16 cellular contexts compared by ENCODE assay signal in genomic region chr4:163598489-163598888, GRCh38.
DNase-seq lines count a peak whose midpoint lies in the region; ATAC-seq and TF ChIP-seq lines count a peak whose summit lies in the region.
"Had no signal": no experiment of that assay in that cellular context is flagged by ENCODE, and none has a peak within 500 bp of the region (broad histone marks: within the 10 kb centered on the region; RNA-seq: fewer than 3 reads in every experiment).

No MANE protein-coding gene starts in this region.

- TF ChIP-seq CTCF in MM.1S (IDR thresholded peaks at IDR 0.05; ENCODE audit: low read length) = no peak
- no peak for TF ChIP-seq CTCF in A673 (conservative IDR thresholded peaks at IDR 0.05; ENCODE audit: low read depth, low read length)
- no peak for TF ChIP-seq CTCF in GM10266 (IDR thresholded peaks at IDR 0.05; ENCODE audit: control insufficient read depth, insufficient read depth, low read depth, missing control alignments)

- DNase-seq in MM.1S (no peak), NCI-H146 treated with DMSO at 0.1 percent for 48 hours (lab: John Stamatoyannopoulos, UW; ENCODE audit: unreplicated experiment) (no peak), substantia nigra (lab: John Stamatoyannopoulos, UW) (no peak), A673 (ENCODE audit: low spot score) (no peak), GM10266 (ENCODE audit: extremely low spot score) (no peak)
- DNase-seq: activated CD4-positive, alpha-beta T cell treated with anti-CD3 and anti-CD28 coated beads, Interleukin-2, amount 10 ng/mL, durations not matched to agents 7 days and 5 days; activated naive CD8-positive, alpha-beta T cell treated with anti-CD3 and anti-CD28 coated beads, Interleukin-2, amount 10 ng/mL, durations not matched to agents 7 days and 5 days; activated T-cell treated with anti-CD3 and anti-CD28 coated beads, Interleukin-2, amount 50 U/mL, for 24 hours; NCI-H1694; NCI-H748 treated with DMSO at 0.1 percent for 48 hours; stimulated activated CD4-positive, alpha-beta T cell treated with anti-CD3 and anti-CD28 coated beads, Interleukin-12 subunit alpha, Interleukin-12 subunit beta, amount 100 ng/mL, for 4 hours had no signal

- H3F3A ChIP-seq in MM.1S (ENCODE audit: insufficient read depth, low read length) = no peaks in the 10 kb centered on the region

- 0 out of 2 replicates have a peak overlapping the region, but pooled peaks have one; percentile 15 for H2AFZ ChIP-seq in MM.1S (ENCODE audit: low read length)

- POLR2A ChIA-PET in A673 (lab: Charles Lee; ENCODE audit: low non-redundant PET) = no interaction called here

- BruUV-seq in A673 (replicated peaks; lab: Mats Ljungman, UMichigan) = no TSS peak

- ATAC-seq in GM18520 (IDR thresholded peaks at IDR 0.05; ENCODE audit: unreplicated experiment) (peak; percentile 15), GM21447 (IDR thresholded peaks at IDR 0.05; ENCODE audit: unreplicated experiment) (peak; percentile 24), HG02938 (IDR thresholded peaks at IDR 0.05; ENCODE audit: unreplicated experiment) (peak; percentile 25)
- ATAC-seq: left lung had no signal

- H3K9me3 ChIP-seq in MM.1S (replicated peaks; ENCODE audit: insufficient read depth, low read length) = no peaks in the 10 kb centered on the region
- H3K9me3 ChIP-seq in A673 (ENCODE audit: low read depth, low read length, poor library complexity, severe bottlenecking) = no peaks in the 10 kb centered on the region
- H3K9me3 ChIP-seq: left lung had no signal

- H4K20me1 ChIP-seq in MM.1S (ENCODE audit: insufficient read depth, low read length) = no peaks in the 10 kb centered on the region

- intact Hi-C loops in A673 (cut with micrococcal nuclease; ENCODE audit: unreplicated experiment) = no loop called here

- H3K9me2 ChIP-seq in MM.1S (replicated peaks; ENCODE audit: insufficient read depth, low read length) = no peaks in the 10 kb centered on the region

- no peaks in the 10 kb centered on the region for H3K4me1 ChIP-seq in MM.1S (ENCODE audit: low read length)
- no peaks in the 10 kb centered on the region for H3K4me1 ChIP-seq in A673 (ENCODE audit: insufficient read depth, low read length, poor library complexity, severe bottlenecking)

- H3K27ac ChIP-seq in MM.1S (ENCODE audit: low read length) (no peak overlapping the region), substantia nigra (ENCODE audit: low read depth, low read length, poor library complexity, severe bottlenecking) (no peak overlapping the region), A673 (ENCODE audit: low read depth, low read length, poor library complexity, severe bottlenecking) (no peak overlapping the region)
- H3K27ac ChIP-seq: left lung, RWPE1 had no signal

- CTCF ChIA-PET in A673 (lab: Charles Lee) = no interaction called here

- no peaks in the 10 kb centered on the region for H3K79me2 ChIP-seq in MM.1S (ENCODE audit: low read length)

- H3K4me2 ChIP-seq in MM.1S (ENCODE audit: low read depth, low read length) = no peak overlapping the region

- H3K36me3 ChIP-seq in MM.1S (replicated peaks; ENCODE audit: insufficient read depth, low read length) (no peaks in the 10 kb centered on the region), A673 (ENCODE audit: insufficient read depth, low read length, poor library complexity, severe bottlenecking) (no peaks in the 10 kb centered on the region)
- H3K36me3 ChIP-seq: left lung had no signal

- H3K9ac ChIP-seq in MM.1S (ENCODE audit: low read length) = no peak overlapping the region

- H3K27me3 ChIP-seq in MM.1S (replicated peaks; ENCODE audit: insufficient read depth, low read length) = no peaks in the 10 kb centered on the region
- no peaks in the 10 kb centered on the region for H3K27me3 ChIP-seq in A673 (replicated peaks; ENCODE audit: insufficient read depth, low read depth, low read length, poor library complexity)
- H3K27me3 ChIP-seq: left lung had no signal

- H3K4me3 ChIP-seq in MM.1S (ENCODE audit: low read length) (no peak overlapping the region), A673 (ENCODE audit: low read depth, low read length, poor library complexity, severe bottlenecking) (no peak overlapping the region)
- H3K4me3 ChIP-seq: left lung had no signal
